10 cellular contexts compared by ENCODE assay signal in the genomic region with DNA sequence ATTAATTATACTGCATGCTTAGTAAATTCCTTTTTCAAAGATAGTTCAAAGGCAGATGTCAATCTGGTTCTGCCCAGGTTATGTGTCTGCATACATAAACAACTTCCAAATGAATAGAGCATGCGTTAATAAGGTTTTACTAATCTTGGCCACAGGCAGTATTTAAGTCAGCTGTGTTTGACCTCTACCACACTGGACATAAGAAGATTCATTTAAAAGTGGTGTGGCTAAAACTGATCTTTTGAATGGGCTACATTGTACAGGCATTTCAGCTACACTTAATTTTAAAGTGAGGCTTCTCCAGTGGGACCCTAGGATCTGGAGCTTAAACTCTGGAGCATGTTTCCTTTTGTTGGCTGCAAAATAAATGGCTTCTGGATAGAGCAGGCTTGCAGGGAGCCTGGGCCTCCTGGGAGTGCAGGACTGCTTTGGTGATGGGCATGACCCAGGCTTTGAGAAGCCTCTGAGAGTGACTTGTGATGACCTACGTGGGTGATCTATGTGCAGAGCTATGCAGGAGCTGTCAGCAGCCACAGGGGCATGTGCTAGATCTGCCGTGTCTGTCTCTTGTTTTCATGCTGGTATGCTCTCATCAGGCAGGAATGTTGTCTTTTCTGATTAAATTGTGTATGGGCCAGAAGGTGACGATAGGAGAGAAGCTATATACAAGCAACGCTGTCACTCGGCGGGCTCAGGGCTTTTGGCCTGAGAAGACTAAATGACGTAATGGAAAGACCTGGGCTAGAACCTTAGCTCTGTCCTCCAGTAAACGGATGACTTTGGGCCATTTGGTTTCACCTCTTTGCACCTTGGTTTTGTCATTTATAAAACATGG.
DNase-seq lines count a peak whose midpoint lies in the region; TF ChIP-seq lines count a peak whose summit lies in the region.
"Had no signal": no experiment of that assay in that cellular context is flagged by ENCODE, and none has a peak within 500 bp of the region (broad histone marks: within the 10 kb centered on the region; RNA-seq: fewer than 3 reads in every experiment).

No MANE protein-coding gene starts in this region.

- peaks cover 14% of the 10 kb centered on the region for H3K27me3 Mint-ChIP-seq in activated naive CD4-positive, alpha-beta T cell treated with anti-CD3 and anti-CD28 coated beads for 36 hours (ENCODE audit: low read depth)

- H3K4me1 Mint-ChIP-seq in activated naive CD4-positive, alpha-beta T cell treated with anti-CD3 and anti-CD28 coated beads for 36 hours (ENCODE audit: low read depth), result peaks cover 1% of the 10 kb centered on the region

- H3K4me1 ChIP-seq in HAP-1, result peaks cover 14% of the 10 kb centered on the region

- intact Hi-C loops in cardiac septum (cut with DNase I), result loop anchor here (5.0 to 10.0 kb wide), 5 partner anchors 161 to 407 kb away; no protein-coding TSS in a partner anchor
- intact Hi-C loops in activated naive CD4-positive, alpha-beta T cell treated with anti-CD3 and anti-CD28 coated beads for 36 hours (cut with micrococcal nuclease), result no loop called here

- DNase-seq in HAP-1 (ENCODE audit: low spot score in 2 of 2) (peak; percentile 66 to 76), amniotic epithelial cell (ENCODE audit: low read depth) (peak; percentile 37), cardiac septum (ENCODE audit: low spot score) (peak; percentile 85), retinal pigment epithelial cell (ENCODE audit: low read depth) (peak; percentile 85), NOMO-1 (lab: John Stamatoyannopoulos, UW; ENCODE audit: unreplicated experiment in 2 of 2) (no peak), WERI-Rb-1 (no peak), NCI-H1092 treated with DMSO at 0.1 percent for 48 hours (lab: John Stamatoyannopoulos, UW) (no peak)
- DNase-seq in activated naive CD4-positive, alpha-beta T cell treated with anti-CD3 and anti-CD28 coated beads for 36 hours, result no peak
- DNase-seq: NCI-H1694 had no signal

- CTCF ChIA-PET in activated naive CD4-positive, alpha-beta T cell treated with anti-CD3 and anti-CD28 coated beads for 36 hours (lab: Charles Lee), result no interaction called here

- no peak overlapping the region for H3K4me3 ChIP-seq in HAP-1
- H3K4me3 ChIP-seq in retinal pigment epithelial cell (ENCODE audit: low read length), result no peak overlapping the region
- no peak overlapping the region for H3K4me3 ChIP-seq in WERI-Rb-1 (ENCODE audit: low read depth, low read length)

- in situ Hi-C loops in HAP-1 (cut with MboI; ENCODE audit: low sequenced_read_pairs), result no loop called here

- no peaks in the 10 kb centered on the region for H3K36me3 Mint-ChIP-seq in activated naive CD4-positive, alpha-beta T cell treated with anti-CD3 and anti-CD28 coated beads for 36 hours (ENCODE audit: low read depth)
- H3K36me3 Mint-ChIP-seq: activated naive CD8-positive, alpha-beta T cell had no signal

- H3K9me3 Mint-ChIP-seq in activated naive CD4-positive, alpha-beta T cell treated with anti-CD3 and anti-CD28 coated beads for 36 hours, result no peaks in the 10 kb centered on the region

- H3K27me3 ChIP-seq in HAP-1 (ENCODE audit: low read depth) (no peaks in the 10 kb centered on the region), WERI-Rb-1 (ENCODE audit: insufficient read depth, low read depth, severe bottlenecking) (no peaks in the 10 kb centered on the region)

- no peaks in the 10 kb centered on the region for H3K36me3 ChIP-seq in HAP-1 (replicated peaks)
- H3K36me3 ChIP-seq in WERI-Rb-1, result no peaks in the 10 kb centered on the region

- H3K9me3 ChIP-seq in HAP-1, result no peaks in the 10 kb centered on the region
- H3K9me3 ChIP-seq in WERI-Rb-1 (ENCODE audit: severe bottlenecking), result no peaks in the 10 kb centered on the region

- no peak overlapping the region for H3K27ac ChIP-seq in WERI-Rb-1

- no peak overlapping the region for H3K4me3 Mint-ChIP-seq in activated naive CD4-positive, alpha-beta T cell treated with anti-CD3 and anti-CD28 coated beads for 36 hours
- H3K4me3 Mint-ChIP-seq: activated naive CD8-positive, alpha-beta T cell had no signal

- TF ChIP-seq CTCF in retinal pigment epithelial cell (conservative IDR thresholded peaks at IDR 0.05; ENCODE audit: low read depth, low read length) (no peak), WERI-Rb-1 (IDR thresholded peaks at IDR 0.05; ENCODE audit: low read depth, low read length) (no peak)

- H3K27ac Mint-ChIP-seq in activated naive CD4-positive, alpha-beta T cell treated with anti-CD3 and anti-CD28 coated beads for 36 hours, result no peak overlapping the region
- H3K27ac Mint-ChIP-seq: activated naive CD8-positive, alpha-beta T cell had no signal

Comparison
In these comparisons a context has a peak if more than half of its experiments do, and no peak if none do; other contexts are left out.
1. DNase-seq: peak in HAP-1 (2 of 2), amniotic epithelial cell (single experiment), cardiac septum (single experiment) and retinal pigment epithelial cell (single experiment); none in NOMO-1 (0 of 2), activated naive CD4-positive, alpha-beta T cell treated with anti-CD3 and anti-CD28 coated beads for 36 hours (single experiment), WERI-Rb-1 (single experiment) and NCI-H1092 treated with DMSO at 0.1 percent for 48 hours (single experiment).